Comparison of ENCODE assay signal across 8 cellular contexts in genomic region chr7:92634924-92635519, GRCh38. TPM values are rescaled to one million over a fixed set of nuclear protein-coding genes. Genes with fewer than 3 reads are reported as not detected.
A peak's percentile ranks its signal among the peaks of the same experiment; 100 is the strongest.
DNase-seq lines count a peak whose midpoint lies in the region; TF ChIP-seq lines count a peak whose summit lies in the region.

No MANE protein-coding gene starts in this region.

- H3K9me3 ChIP-seq in mammary epithelial cell (replicated peaks; ENCODE audit: insufficient read depth, low read length): no peaks in the 10 kb centered on the region

- in situ Hi-C loops in mammary epithelial cell (cut with MboI; ENCODE audit: low sequenced_read_pairs in 2 of 2): no loop called here

- H3K36me3 ChIP-seq in mammary epithelial cell (ENCODE audit: insufficient read depth, low read length): peaks cover 2% of the 10 kb centered on the region

- TF ChIP-seq CTCF in mammary epithelial cell (conservative IDR thresholded peaks at IDR 0.05 in 1 of 2, IDR thresholded peaks at IDR 0.05 in 1 of 2; ENCODE audit: extremely low read depth in 1 of 2, insufficient read depth in 1 of 2, low read depth in 1 of 2, low read length in 2 of 2) (no peak), mesothelial cell of epicardium (IDR thresholded peaks at IDR 0.05; ENCODE audit: unreplicated experiment) (no peak)

- H3K4me2 ChIP-seq in mammary epithelial cell (ENCODE audit: insufficient read depth, low read depth, low read length): peak overlapping the region; percentile 91

- H4K20me1 ChIP-seq in mammary epithelial cell (ENCODE audit: insufficient read depth, low read length): no peaks in the 10 kb centered on the region

- peaks cover 2% of the 10 kb centered on the region for H3K36me3 Mint-ChIP-seq in mesothelial cell of epicardium

- WGBS in mammary epithelial cell (ENCODE audit: low coverage, missing lambda C conversion rate): 25% methylated on average over 4 of the region's 4 CpGs

- dilution Hi-C loops in mammary epithelial cell (cut with HindIII; ENCODE audit: low sequenced_read_pairs): no loop called here

- intact Hi-C loops in mammary epithelial cell (cut with micrococcal nuclease): no loop called here

- peaks cover 49% of the 10 kb centered on the region for H3K4me1 ChIP-seq in mammary epithelial cell (ENCODE audit: insufficient read depth, low read length)

- DNase-seq in Daoy (ENCODE audit: low read depth): peak; percentile 78
- peak; percentile 74 for DNase-seq in H4 (ENCODE audit: low spot score)
- peak; percentile 69 for DNase-seq in NCI-H69 (lab: John Stamatoyannopoulos, UW)
- DNase-seq in mammary epithelial cell: peak; percentile 85
- DNase-seq in mesothelial cell of epicardium (ENCODE audit: low spot score in 2 of 2, unreplicated experiment in 2 of 2): no peak
- DNase-seq in NCI-H2171 (lab: John Stamatoyannopoulos, UW): no peak
- no peak for DNase-seq in HUDEP-2 (lab: John Stamatoyannopoulos, UW; ENCODE audit: unreplicated experiment in 76 of 76)
- no peak for DNase-seq in GDM1 (lab: John Stamatoyannopoulos, UW)

- no peaks in the 10 kb centered on the region for H3K27me3 ChIP-seq in mammary epithelial cell (ENCODE audit: insufficient read depth, low read length)

- peaks cover 32% of the 10 kb centered on the region for H3K4me1 Mint-ChIP-seq in mesothelial cell of epicardium

- H3K9ac ChIP-seq in mammary epithelial cell (ENCODE audit: insufficient read depth, low read length): peak overlapping the region; percentile 57

- H3K79me2 ChIP-seq in mammary epithelial cell (ENCODE audit: insufficient read depth, low read length): peaks cover 72% of the 10 kb centered on the region

- H3K27ac Mint-ChIP-seq in mesothelial cell of epicardium: peak overlapping the region; percentile 75

- no peak overlapping the region for H3K4me3 ChIP-seq in mammary epithelial cell (replicated peaks in 1 of 3; ENCODE audit: insufficient read depth in 1 of 3, low read depth in 2 of 3, low read length in 3 of 3)

- no peaks in the 10 kb centered on the region for H3K27me3 Mint-ChIP-seq in mesothelial cell of epicardium (ENCODE audit: low read depth)

- H3K4me3 Mint-ChIP-seq in mesothelial cell of epicardium: no peak overlapping the region

- CTCF ChIA-PET in mammary epithelial cell (lab: Charles Lee; ENCODE audit: low non-redundant PET): interaction anchor here (0.6 kb wide), 1 partner anchor 11 kb away, joined by 3 read pairs; no protein-coding TSS in a partner anchor

- no peak overlapping the region for H2AFZ ChIP-seq in mammary epithelial cell (ENCODE audit: low read depth, low read length)

- TSS peak; percentile 51 for BruUV-seq in mammary epithelial cell (replicated peaks; lab: Mats Ljungman, UMichigan)

- peak overlapping the region; percentile 84 for H3K27ac ChIP-seq in mammary epithelial cell (ENCODE audit: insufficient read depth, low read depth, low read length)

- H3K9me3 Mint-ChIP-seq in mesothelial cell of epicardium: peaks cover 4% of the 10 kb centered on the region

RNA-seq across cellular contexts. Expression of gene FAM133B, which starts 44.8 kb away (rescaled TPM):
- 27.8 and 32.7 TPM in 2 replicates for total RNA-seq in Daoy (2014; rRNA removed; shearing (Covaris generic))
- total RNA-seq in H4 (2014; rRNA removed; shearing (Covaris generic)): 18.9 and 23.9 TPM in 2 replicates
- total RNA-seq in mammary epithelial cell (10 to 100 TPM; 16.5 to 29.9 TPM), mesothelial cell of epicardium (37.2 to 42.9 TPM (median 38.3 TPM) in 3 replicates)
- polyA plus RNA-seq in mammary epithelial cell: 9.2 TPM
- polyA minus RNA-seq in mammary epithelial cell: 3.3 TPM

Comparison
In these comparisons a context has a peak if more than half of its experiments do, and no peak if none do; other contexts are left out.
1. DNase-seq: peak in Daoy (single experiment), H4 (single experiment), NCI-H69 (single experiment) and mammary epithelial cell (single experiment); none in mesothelial cell of epicardium (0 of 2), NCI-H2171 (single experiment), HUDEP-2 (0 of 76) and GDM1 (single experiment).